In the genomic region with DNA sequence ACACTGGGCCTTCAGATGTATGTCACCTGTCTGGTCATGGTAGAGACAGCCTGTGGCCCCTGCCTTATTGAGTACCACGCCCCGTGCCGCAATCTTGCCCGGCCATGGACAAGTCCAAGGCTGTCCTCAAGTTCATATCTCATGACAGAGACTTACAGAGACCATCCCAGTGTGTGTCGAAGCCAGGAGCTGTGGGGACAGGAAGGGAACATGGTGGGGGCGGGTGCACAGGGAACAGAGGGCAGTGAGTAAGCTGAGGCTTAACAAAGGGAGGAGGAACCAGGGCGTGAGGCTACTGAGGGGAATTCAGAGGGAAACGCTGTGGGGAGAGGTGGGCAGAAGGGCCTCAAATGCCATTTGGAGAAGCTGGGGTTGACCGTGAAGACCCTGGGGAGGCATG, we compare ENCODE assay signal across 12 cellular contexts.
"Had no signal": no experiment of that assay in that cellular context is flagged by ENCODE, and none has a peak within 500 bp of the region (broad histone marks: within the 10 kb centered on the region; RNA-seq: fewer than 3 reads in every experiment).

No MANE protein-coding gene starts in this region.

- H3K27ac Mint-ChIP-seq: activated CD4-positive, alpha-beta memory T cell treated with anti-CD3 and anti-CD28 coated beads for 36 hours; naive thymus-derived CD4-positive, alpha-beta T cell had no signal

- H3K4me1 ChIP-seq: breast epithelium, gastrocnemius medialis had no signal

- H3K36me3 ChIP-seq: breast epithelium, gastrocnemius medialis, thyroid gland, vagina had no signal

- H3K4me1 Mint-ChIP-seq: naive thymus-derived CD4-positive, alpha-beta T cell had no signal

- ATAC-seq: activated naive CD4-positive, alpha-beta T cell treated with anti-CD3 and anti-CD28 coated beads, Interleukin-2, amount 50 U/mL, for 72 hours; activated T-cell treated with anti-CD3 and anti-CD28 coated beads, Interleukin-2, amount 50 U/mL, for 4 hours; gastrocnemius medialis; naive thymus-derived CD4-positive, alpha-beta T cell had no signal

- H3K9me3 Mint-ChIP-seq: activated CD4-positive, alpha-beta memory T cell treated with anti-CD3 and anti-CD28 coated beads for 36 hours; activated naive CD4-positive, alpha-beta T cell treated with anti-CD3 and anti-CD28 coated beads, Interleukin-2, amount 50 U/mL, for 72 hours; activated T-cell treated with anti-CD3 and anti-CD28 coated beads, Interleukin-2, amount 50 U/mL, for 4 hours; naive thymus-derived CD4-positive, alpha-beta T cell had no signal

- H3K4me3 Mint-ChIP-seq: activated CD4-positive, alpha-beta memory T cell treated with anti-CD3 and anti-CD28 coated beads for 36 hours; activated T-cell treated with anti-CD3 and anti-CD28 coated beads, Interleukin-2, amount 50 U/mL, for 4 hours; naive thymus-derived CD4-positive, alpha-beta T cell had no signal

- H3K4me3 ChIP-seq: breast epithelium, gastrocnemius medialis, thyroid gland, vagina had no signal

- DNase-seq: activated CD4-positive, alpha-beta memory T cell treated with anti-CD3 and anti-CD28 coated beads for 36 hours; activated CD4-positive, alpha-beta T cell treated with anti-CD3 and anti-CD28 coated beads for 1 hour; activated effector memory CD4-positive, alpha-beta T cell treated with anti-CD3 and anti-CD28 coated beads, Interleukin-2, amount 50 U/mL, for 16 hours; activated T-cell treated with anti-CD3 and anti-CD28 coated beads, Interleukin-2, amount 50 U/mL, for 4 hours; gastrocnemius medialis; naive thymus-derived CD4-positive, alpha-beta T cell; occipital lobe; stimulated activated CD4-positive, alpha-beta T cell treated with anti-CD3 and anti-CD28 coated beads, Interleukin-4, amount 100 ng/mL, for 4 hours; thyroid gland had no signal

- H3K27ac ChIP-seq: breast epithelium, gastrocnemius medialis, thyroid gland, vagina had no signal

- H3K36me3 Mint-ChIP-seq: activated CD4-positive, alpha-beta memory T cell treated with anti-CD3 and anti-CD28 coated beads for 36 hours; activated naive CD4-positive, alpha-beta T cell treated with anti-CD3 and anti-CD28 coated beads, Interleukin-2, amount 50 U/mL, for 72 hours; naive thymus-derived CD4-positive, alpha-beta T cell had no signal

- H3K9me3 ChIP-seq: breast epithelium, gastrocnemius medialis, thyroid gland, vagina had no signal

- H3K27me3 ChIP-seq: breast epithelium, thyroid gland, vagina had no signal
